ENCODE assay signal across 8 cellular contexts in genomic region chr15:85667491-85668424, GRCh38.
DNase-seq lines count a peak whose midpoint lies in the region; ATAC-seq, FAIRE-seq and TF ChIP-seq lines count a peak whose summit lies in the region.

No MANE protein-coding gene starts in this region.

- in situ Hi-C loops in astrocyte of the spinal cord (cut with HindIII; ENCODE audit: low sequenced_read_pairs), result no loop called here

- no peak for TF ChIP-seq CTCF in astrocyte of the spinal cord (IDR thresholded peaks at IDR 0.05; ENCODE audit: low read depth, low read length)

- peak; percentile 95 for ATAC-seq in HG02981 (IDR thresholded peaks at IDR 0.05; ENCODE audit: unreplicated experiment)

- H3K4me3 ChIP-seq in astrocyte of the spinal cord (ENCODE audit: low read depth, low read length), result no peak overlapping the region

- FAIRE-seq in RCC 7860 (lab: Jason Lieb, UNC), result peak; percentile 97

- peak; percentile 63 for DNase-seq in stimulated activated CD4-positive, alpha-beta T cell treated with anti-CD3 and anti-CD28 coated beads, Interleukin-15, amount 100 ng/mL, for 24 hours
- DNase-seq in stimulated activated CD4-positive, alpha-beta T cell treated with anti-CD3 and anti-CD28 coated beads, Interleukin-12 subunit alpha, Interleukin-12 subunit beta, amount 100 ng/mL, for 4 hours, result no peak
- DNase-seq in RCC 7860 (ENCODE audit: low spot score) (peak; percentile 99), astrocyte of the spinal cord (ENCODE audit: low read depth, low spot score) (peak; percentile 99), islet precursor cell (peak; percentile 55), NCI-H510A (lab: John Stamatoyannopoulos, UW) (no peak)
- peak; percentile 20 for DNase-seq in stimulated activated CD8-positive, alpha-beta memory T cell treated with anti-CD3 and anti-CD28 coated beads, Interleukin-4, amount 100 ng/mL, for 24 hours (ENCODE audit: low read depth)

Comparison
In these comparisons a context has a peak if more than half of its experiments do, and no peak if none do; other contexts are left out.
1. DNase-seq: peak in stimulated activated CD4-positive, alpha-beta T cell treated with anti-CD3 and anti-CD28 coated beads, Interleukin-15, amount 100 ng/mL, for 24 hours (single experiment), RCC 7860 (single experiment), astrocyte of the spinal cord (single experiment), islet precursor cell (single experiment) and stimulated activated CD8-positive, alpha-beta memory T cell treated with anti-CD3 and anti-CD28 coated beads, Interleukin-4, amount 100 ng/mL, for 24 hours (single experiment); none in stimulated activated CD4-positive, alpha-beta T cell treated with anti-CD3 and anti-CD28 coated beads, Interleukin-12 subunit alpha, Interleukin-12 subunit beta, amount 100 ng/mL, for 4 hours (single experiment) and NCI-H510A (single experiment).